Comparison of ENCODE assay signal across 20 cellular contexts in genomic region chr19:54421169-54421516, GRCh38. TPM values are rescaled to one million over a fixed set of nuclear protein-coding genes. Genes with fewer than 3 reads are reported as not detected.
DNase-seq lines count a peak whose midpoint lies in the region; ATAC-seq, FAIRE-seq and TF ChIP-seq lines count a peak whose summit lies in the region.
"Had no signal": no experiment of that assay in that cellular context is flagged by ENCODE, and none has a peak within 500 bp of the region (broad histone marks: within the 10 kb centered on the region; RNA-seq: fewer than 3 reads in every experiment).

No MANE protein-coding gene starts in this region.

- in situ Hi-C loops in K562 (cut with MboI): no loop called here

- peak; percentile 34 for DNase-seq in GM10266 (ENCODE audit: extremely low spot score)
- DNase-seq in K562 (ENCODE audit: extremely low read depth in 1 of 4, low spot score in 3 of 4): no peak
- DNase-seq in upper lobe of left lung: no peak
- no peak for DNase-seq in activated T-cell treated with anti-CD3 and anti-CD28 coated beads, Interleukin-2, amount 50 U/mL, for 48 hours
- DNase-seq: activated naive CD8-positive, alpha-beta T cell treated with anti-CD3 and anti-CD28 coated beads, Interleukin-2, amount 50 U/mL, for 24 hours; CD4-positive, alpha-beta memory T cell; DMS79 treated with DMSO at 0.1 percent for 48 hours; HCEC 1CT; KG1; NCI-H1092; NCI-H2081 treated with DMSO at 0.1 percent for 48 hours; NCI-H526; OCI-M1; stimulated activated CD4-positive, alpha-beta T cell treated with anti-CD3 and anti-CD28 coated beads, Interleukin-4, amount 100 ng/mL, for 1 hour; T-helper 17 cell had no signal

- H3K27ac ChIP-seq in K562 (ENCODE audit: extremely low read depth, low read depth, low read length) (no peak overlapping the region), mesodermal cell (ENCODE audit: low read depth, low read length, severe bottlenecking) (peak overlapping the region; percentile 78), upper lobe of left lung (no peak overlapping the region)
- H3K27ac ChIP-seq: HL-60, ovary had no signal

- H3K36me3 ChIP-seq in K562 (ENCODE audit: control insufficient read depth, insufficient read depth, low read length): no peaks in the 10 kb centered on the region
- no peaks in the 10 kb centered on the region for H3K36me3 ChIP-seq in mesodermal cell (ENCODE audit: control insufficient read depth, insufficient read depth, low read length)
- no peaks in the 10 kb centered on the region for H3K36me3 ChIP-seq in upper lobe of left lung
- H3K36me3 ChIP-seq: ovary had no signal

- no peak for TF ChIP-seq CTCF in GM10266 (IDR thresholded peaks at IDR 0.05; ENCODE audit: control insufficient read depth, insufficient read depth, low read depth, missing control alignments)
- TF ChIP-seq CTCF in K562 (IDR thresholded peaks at IDR 0.05 in 2 of 3, conservative IDR thresholded peaks at IDR 0.05 in 1 of 3; ENCODE audit: insufficient read depth in 2 of 3, low read depth in 1 of 3, low read length in 3 of 3): no peak
- TF ChIP-seq CTCF in upper lobe of left lung (IDR thresholded peaks at IDR 0.05): no peak

- TF ChIP-seq EP300 in K562 (IDR thresholded peaks at IDR 0.05; ENCODE audit: low read length) (no peak), upper lobe of left lung (IDR thresholded peaks at IDR 0.05) (no peak)

- ATAC-seq in K562 (no peak), upper lobe of left lung (ENCODE audit: low FRiP score in 2 of 2) (no peak), GM21526 (IDR thresholded peaks at IDR 0.05; ENCODE audit: low FRiP score, unreplicated experiment) (no peak)
- ATAC-seq: activated naive CD8-positive, alpha-beta T cell treated with anti-CD3 and anti-CD28 coated beads, Interleukin-2, amount 50 U/mL, for 24 hours; activated T-helper 17 cell treated with anti-CD3 and anti-CD28 coated beads, Interleukin-2, amount 50 U/mL, for 72 hours; T-helper 17 cell had no signal

- H3K9me3 ChIP-seq in K562 (replicated peaks; ENCODE audit: control insufficient read depth, insufficient read depth, low read depth, low read length): no peaks in the 10 kb centered on the region
- no peaks in the 10 kb centered on the region for H3K9me3 ChIP-seq in mesodermal cell (ENCODE audit: control insufficient read depth, low read length)
- no peaks in the 10 kb centered on the region for H3K9me3 ChIP-seq in upper lobe of left lung
- H3K9me3 ChIP-seq: ovary had no signal

- WGBS in K562 (ENCODE audit: insufficient coverage, low coverage, missing lambda C conversion rate): 5% methylated on average over 3 of the region's 9 CpGs
- WGBS in mesodermal cell (ENCODE audit: insufficient coverage in 2 of 2), 2 experiments: 85% methylated on average over 2 of the region's 9 CpGs; no CpG with 5 or more reads in 1 of the 2 experiments
- 38 to 56% methylated on average over 3 to 9 of the region's 9 CpGs for WGBS in upper lobe of left lung, 2 donors

- no TSS peak for BruUV-seq in K562 (replicated peaks; lab: Mats Ljungman, UMichigan)

- H3K4me1 ChIP-seq in K562 (replicated peaks in 1 of 2; ENCODE audit: control insufficient read depth in 2 of 2, insufficient read depth in 2 of 2, low read length in 2 of 2) (peaks cover 0 to 37% of the 10 kb centered on the region in 2 experiments; a peak in 3 of 5 replicates), mesodermal cell (ENCODE audit: control insufficient read depth, insufficient read depth, low read length, poor library complexity, severe bottlenecking) (peaks cover 20% of the 10 kb centered on the region), upper lobe of left lung (peaks cover 5 to 9% (median 8%) of the 10 kb centered on the region in 4 donors)

- H3K27me3 ChIP-seq in K562 (ENCODE audit: control insufficient read depth in 2 of 2, insufficient read depth in 2 of 2, low read length in 2 of 2) (peaks cover 33 to 65% of the 10 kb centered on the region in 2 experiments), upper lobe of left lung (peaks cover 1 to 29% (median 17%) of the 10 kb centered on the region in 4 donors)
- H3K27me3 ChIP-seq: ovary had no signal

- no peak overlapping the region for H3K4me2 ChIP-seq in K562 (ENCODE audit: insufficient read depth, low read length)

- TF ChIP-seq POLR2A in K562 (conservative IDR thresholded peaks at IDR 0.05): no peak
- no peak for TF ChIP-seq POLR2A in upper lobe of left lung (IDR thresholded peaks at IDR 0.05)

- no peak overlapping the region for H2AFZ ChIP-seq in K562 (ENCODE audit: low read depth, low read length)

- CTCF ChIA-PET in K562 (lab: Yijun Ruan, JAX; ENCODE audit: low intra/inter-chr PET ratio): no interaction called here

- FAIRE-seq in K562 (lab: Jason Lieb, UNC): no peak

- TF ChIP-seq RAD21 in K562 (CRISPR knock-in tag; conservative IDR thresholded peaks at IDR 0.05 in 1 of 2, IDR thresholded peaks at IDR 0.05 in 1 of 2): no peak

- intact Hi-C loops in K562 (cut with micrococcal nuclease): no loop called here

- POLR2A ChIA-PET in K562 (lab: Yijun Ruan, JAX): interaction anchor here (0.6 to 1.6 kb wide), 4 partner anchors 10 to 278 kb away, joined by 3 to 4 read pairs (median 3); no protein-coding TSS in a partner anchor

- no peak overlapping the region for H3K9ac ChIP-seq in K562 (ENCODE audit: insufficient read depth in 1 of 2, low read depth in 2 of 2, low read length in 2 of 2)

- H4K20me1 ChIP-seq in K562 (replicated peaks; ENCODE audit: control insufficient read depth, insufficient read depth, low read length): peaks cover 9% of the 10 kb centered on the region; the same call in 1 of the 2 replicates

- no peaks in the 10 kb centered on the region for H3K79me2 ChIP-seq in K562 (ENCODE audit: control insufficient read depth, insufficient read depth, low read length)

- H3K4me3 ChIP-seq in K562: no peak overlapping the region
- H3K4me3 ChIP-seq in mesodermal cell (ENCODE audit: extremely low read depth, insufficient read depth, low read length, poor library complexity, severe bottlenecking): no peak overlapping the region
- no peak overlapping the region for H3K4me3 ChIP-seq in upper lobe of left lung
- H3K4me3 ChIP-seq: ovary had no signal

- H3K9me1 ChIP-seq in K562 (ENCODE audit: control insufficient read depth, insufficient read depth, low read length): no peaks in the 10 kb centered on the region

RNA-seq across cellular contexts. Expression of gene TTYH1, which starts 5.9 kb away (rescaled TPM):
- total RNA-seq in K562 (2011; cell fraction: chromatin; rRNA removed; ENCODE audit: low replicate concordance): not detected in 2 replicates
- not detected in 2 replicates for total RNA-seq in K562 (2011; cell fraction: nucleolus; rRNA removed)
- not detected in 2 replicates for total RNA-seq in K562 (2011; cell fraction: nucleoplasm; rRNA removed)
- total RNA-seq in K562 (2014; rRNA removed) (not detected in 2 replicates), K562 (2014; rRNA removed; fragmentation: Illumina TruSeq; extraction: Trizol) (not detected in 2 replicates), K562 (2015; rRNA removed; fragmentation: Illumina TruSeq; extraction: Trizol) (not detected in 2 replicates), K562 (2021) (not detected in 2 replicates), upper lobe of left lung (not detected)
- polyA plus RNA-seq in K562 (2011; rRNA removed) (not detected in 2 replicates), K562 (2014; fragmentation: Illumina TruSeq; extraction: Trizol) (not detected in 2 replicates), K562 (2014; fragmentation: Nextera tagmentation; extraction: Ambion mirVana) (under 1 TPM in 1 of 2 experiments, not detected in 1; 0.08 TPM), K562 (2014; rRNA removed) (not detected in 2 replicates)
- not detected in 2 replicates for polyA plus RNA-seq in K562 (2011; cell fraction: cytosol; rRNA removed)
- polyA plus RNA-seq in K562 (2011; cell fraction: nucleus; rRNA removed): not detected in 2 replicates
- 0.17 and 0.36 TPM in 2 replicates for polyA plus RNA-seq in K562 (2012)
- polyA minus RNA-seq in K562 (2011; rRNA and poly(A)+ RNA removed): not detected in 2 replicates
- not detected in 2 replicates for polyA minus RNA-seq in K562 (2011; cell fraction: cytosol; rRNA and poly(A)+ RNA removed)
- polyA minus RNA-seq in K562 (2011; cell fraction: nucleus; rRNA and poly(A)+ RNA removed): not detected in 2 replicates
- polyA plus RNA-seq in mesodermal cell (2013, experiment 1 of 2): 38.5 TPM
- polyA plus RNA-seq in mesodermal cell (2013, experiment 2 of 2): 21.9 TPM
- total RNA-seq: CD4-positive, alpha-beta memory T cell; T-helper 17 cell had no signal

RNA-seq across cellular contexts. Expression of gene LENG8, which starts 27.9 kb away (rescaled TPM):
- total RNA-seq in K562 (2011; cell fraction: chromatin; rRNA removed; ENCODE audit: low replicate concordance): 299 and 811 TPM in 2 replicates
- 301 and 324 TPM in 2 replicates for total RNA-seq in K562 (2011; cell fraction: nucleolus; rRNA removed)
- total RNA-seq in K562 (2011; cell fraction: nucleoplasm; rRNA removed): 310 and 346 TPM in 2 replicates
- 32.2 and 36.0 TPM in 2 replicates for total RNA-seq in K562 (2014; rRNA removed)
- total RNA-seq in K562 (2014; rRNA removed; fragmentation: Illumina TruSeq; extraction: Trizol): 6.0 and 8.4 TPM in 2 replicates
- 16.3 and 17.2 TPM in 2 replicates for total RNA-seq in K562 (2015; rRNA removed; fragmentation: Illumina TruSeq; extraction: Trizol)
- total RNA-seq in K562 (2021): 116 and 146 TPM in 2 replicates
- 28.1 and 70.4 TPM in 2 replicates for polyA plus RNA-seq in K562 (2011; rRNA removed)
- 32.2 and 33.2 TPM in 2 replicates for polyA plus RNA-seq in K562 (2011; cell fraction: cytosol; rRNA removed)
- polyA plus RNA-seq in K562 (2011; cell fraction: nucleus; rRNA removed): 546 and 794 TPM in 2 replicates
- polyA plus RNA-seq in K562 (2012): 103 and 172 TPM in 2 replicates
- 44.5 and 79.0 TPM in 2 replicates for polyA plus RNA-seq in K562 (2014; fragmentation: Illumina TruSeq; extraction: Trizol)
- 1 to 10 TPM in 1 of 2 experiments, under 1 TPM in 1; 0.74 to 2.3 TPM for polyA plus RNA-seq in K562 (2014; fragmentation: Nextera tagmentation; extraction: Ambion mirVana)
- 125 and 144 TPM in 2 replicates for polyA plus RNA-seq in K562 (2014; rRNA removed)
- 16.0 and 20.5 TPM in 2 replicates for polyA minus RNA-seq in K562 (2011; rRNA and poly(A)+ RNA removed)
- 21.1 and 33.8 TPM in 2 replicates for polyA minus RNA-seq in K562 (2011; cell fraction: cytosol; rRNA and poly(A)+ RNA removed)
- polyA minus RNA-seq in K562 (2011; cell fraction: nucleus; rRNA and poly(A)+ RNA removed): 88.3 and 112 TPM in 2 replicates
- 147 TPM for polyA plus RNA-seq in mesodermal cell (2013, experiment 1 of 2)
- 121 TPM for polyA plus RNA-seq in mesodermal cell (2013, experiment 2 of 2)
- total RNA-seq in upper lobe of left lung: 1,000 to 10,000 TPM in 1 of 6 donors, 100 to 1,000 TPM in 4, 10 to 100 TPM in 1; 72.2 to 1,027 (median 188) TPM

RNA-seq across cellular contexts. Expression of gene LENG9, which starts 42.4 kb away (rescaled TPM):
- 0.53 TPM in 1 of 2 replicates, not detected in the other for total RNA-seq in K562 (2011; cell fraction: chromatin; rRNA removed; ENCODE audit: low replicate concordance)
- total RNA-seq in K562 (2011; cell fraction: nucleolus; rRNA removed): 1.2 TPM in 2 replicates
- 0.44 and 0.61 TPM in 2 replicates for total RNA-seq in K562 (2011; cell fraction: nucleoplasm; rRNA removed)
- total RNA-seq in K562 (2014; rRNA removed) (0.64 and 1.6 TPM in 2 replicates), K562 (2014; rRNA removed; fragmentation: Illumina TruSeq; extraction: Trizol) (0.10 TPM in 1 of 2 replicates, not detected in the other), K562 (2015; rRNA removed; fragmentation: Illumina TruSeq; extraction: Trizol) (0.38 and 0.43 TPM in 2 replicates), K562 (2021) (0.58 and 0.74 TPM in 2 replicates), upper lobe of left lung (10 to 100 TPM in 2 of 6 donors, 1 to 10 TPM in 4; 3.3 to 12.6 (median 9.1) TPM)
- polyA plus RNA-seq in K562 (2011; rRNA removed) (0.11 and 0.12 TPM in 2 replicates), K562 (2014; fragmentation: Illumina TruSeq; extraction: Trizol) (0.06 and 0.28 TPM in 2 replicates), K562 (2014; fragmentation: Nextera tagmentation; extraction: Ambion mirVana) (under 1 TPM; 0.23 to 0.34 TPM), K562 (2014; rRNA removed) (0.15 and 0.32 TPM in 2 replicates)
- 0.32 and 0.64 TPM in 2 replicates for polyA plus RNA-seq in K562 (2011; cell fraction: cytosol; rRNA removed)
- polyA plus RNA-seq in K562 (2011; cell fraction: nucleus; rRNA removed): 0.24 and 0.43 TPM in 2 replicates
- 0.35 and 0.48 TPM in 2 replicates for polyA plus RNA-seq in K562 (2012)
- 0.28 TPM in 1 of 2 replicates, not detected in the other for polyA minus RNA-seq in K562 (2011; rRNA and poly(A)+ RNA removed)
- polyA minus RNA-seq in K562 (2011; cell fraction: cytosol; rRNA and poly(A)+ RNA removed): 0.91 and 0.95 TPM in 2 replicates
- polyA minus RNA-seq in K562 (2011; cell fraction: nucleus; rRNA and poly(A)+ RNA removed): 0.89 and 1.8 TPM in 2 replicates
- 1.9 TPM for polyA plus RNA-seq in mesodermal cell (2013, experiment 1 of 2)
- 1.4 TPM for polyA plus RNA-seq in mesodermal cell (2013, experiment 2 of 2)

RNA-seq across cellular contexts. Expression of gene CDC42EP5, which starts 52.0 kb away (rescaled TPM):
- not detected in 2 replicates for total RNA-seq in K562 (2011; cell fraction: chromatin; rRNA removed; ENCODE audit: low replicate concordance)
- not detected in 2 replicates for total RNA-seq in K562 (2011; cell fraction: nucleolus; rRNA removed)
- total RNA-seq in K562 (2011; cell fraction: nucleoplasm; rRNA removed): not detected in 2 replicates
- total RNA-seq in K562 (2014; rRNA removed) (not detected in 2 replicates), K562 (2014; rRNA removed; fragmentation: Illumina TruSeq; extraction: Trizol) (not detected in 2 replicates), K562 (2015; rRNA removed; fragmentation: Illumina TruSeq; extraction: Trizol) (not detected in 2 replicates), K562 (2021) (0.29 and 0.38 TPM in 2 replicates), upper lobe of left lung (10 to 100 TPM; 11.1 to 40.4 (median 20.6) TPM)
- polyA plus RNA-seq in K562 (2011; rRNA removed) (0.09 and 0.15 TPM in 2 replicates), K562 (2014; fragmentation: Illumina TruSeq; extraction: Trizol) (not detected in 2 replicates), K562 (2014; fragmentation: Nextera tagmentation; extraction: Ambion mirVana) (not detected), K562 (2014; rRNA removed) (0.96 TPM in 1 of 2 replicates, not detected in the other)
- polyA plus RNA-seq in K562 (2011; cell fraction: cytosol; rRNA removed): 0.67 TPM in 1 of 2 replicates, not detected in the other
- 0.14 and 0.54 TPM in 2 replicates for polyA plus RNA-seq in K562 (2011; cell fraction: nucleus; rRNA removed)
- 0.32 and 0.38 TPM in 2 replicates for polyA plus RNA-seq in K562 (2012)
- polyA minus RNA-seq in K562 (2011; rRNA and poly(A)+ RNA removed): not detected in 2 replicates
- not detected in 2 replicates for polyA minus RNA-seq in K562 (2011; cell fraction: cytosol; rRNA and poly(A)+ RNA removed)
- not detected in 2 replicates for polyA minus RNA-seq in K562 (2011; cell fraction: nucleus; rRNA and poly(A)+ RNA removed)
- 28.6 TPM for polyA plus RNA-seq in mesodermal cell (2013, experiment 1 of 2)
- polyA plus RNA-seq in mesodermal cell (2013, experiment 2 of 2): 22.6 TPM
- total RNA-seq: activated T-helper 17 cell treated with anti-CD3 and anti-CD28 coated beads, Interleukin-2, amount 50 U/mL, for 72 hours; CD4-positive, alpha-beta memory T cell; T-helper 17 cell had no signal
- polyA plus RNA-seq: CD4-positive, alpha-beta memory T cell had no signal

RNA-seq across cellular contexts. Expression of gene LAIR1, which starts 56.4 kb away (rescaled TPM):
- not detected in 2 replicates for total RNA-seq in K562 (2011; cell fraction: chromatin; rRNA removed; ENCODE audit: low replicate concordance)
- total RNA-seq in K562 (2011; cell fraction: nucleolus; rRNA removed): not detected in 2 replicates
- not detected in 2 replicates for total RNA-seq in K562 (2011; cell fraction: nucleoplasm; rRNA removed)
- total RNA-seq in K562 (2014; rRNA removed) (not detected in 2 replicates), K562 (2014; rRNA removed; fragmentation: Illumina TruSeq; extraction: Trizol) (not detected in 2 replicates), K562 (2015; rRNA removed; fragmentation: Illumina TruSeq; extraction: Trizol) (0.23 and 0.54 TPM in 2 replicates), K562 (2021) (0.20 and 0.24 TPM in 2 replicates), upper lobe of left lung (100 to 1,000 TPM in 3 of 6 donors, 10 to 100 TPM in 3; 46.5 to 228 (median 111) TPM)
- polyA plus RNA-seq in K562 (2011; rRNA removed) (not detected in 2 replicates), K562 (2014; fragmentation: Illumina TruSeq; extraction: Trizol) (0.12 TPM in 1 of 2 replicates, not detected in the other), K562 (2014; fragmentation: Nextera tagmentation; extraction: Ambion mirVana) (not detected), K562 (2014; rRNA removed) (0.12 TPM in 1 of 2 replicates, not detected in the other)
- polyA plus RNA-seq in K562 (2011; cell fraction: cytosol; rRNA removed): not detected in 2 replicates
- polyA plus RNA-seq in K562 (2011; cell fraction: nucleus; rRNA removed): not detected in 2 replicates
- 0.40 and 7.6 TPM in 2 replicates for polyA plus RNA-seq in K562 (2012)
- not detected in 2 replicates for polyA minus RNA-seq in K562 (2011; rRNA and poly(A)+ RNA removed)
- polyA minus RNA-seq in K562 (2011; cell fraction: cytosol; rRNA and poly(A)+ RNA removed): not detected in 2 replicates
- not detected in 2 replicates for polyA minus RNA-seq in K562 (2011; cell fraction: nucleus; rRNA and poly(A)+ RNA removed)
- not detected for polyA plus RNA-seq in mesodermal cell (2013, experiment 1 of 2)
- polyA plus RNA-seq in mesodermal cell (2013, experiment 2 of 2): not detected
